Comparison of ENCODE assay signal across 23 cellular contexts in genomic region chr17:55162556-55162946, GRCh38.
"Had no signal": no experiment of that assay in that cellular context is flagged by ENCODE, and none has a peak within 500 bp of the region (broad histone marks: within the 10 kb centered on the region; RNA-seq: fewer than 3 reads in every experiment).

No MANE protein-coding gene starts in this region.

- H2AFZ ChIP-seq: hepatocyte, neural progenitor cell had no signal

- H3K4me3 Mint-ChIP-seq: activated CD4-positive, alpha-beta memory T cell treated with anti-CD3 and anti-CD28 coated beads, Interleukin-2, amount 10 ng/mL, durations not matched to agents 7 days and 5 days; activated CD4-positive, alpha-beta T cell treated with anti-CD3 and anti-CD28 coated beads, Interleukin-2, amount 10 ng/mL, durations not matched to agents 24 days and 14 days; activated T-helper 1 cell treated with anti-CD3 and anti-CD28 coated beads, Interleukin-12 subunit alpha, Interleukin-12 subunit beta, Interleukin-2, Interleukin-4 antibody, amounts not matched to agents 30 ng/mL and 10 ng/mL and 1 ng/mL, durations not matched to agents 14 hours and 24 hours and 36 hours; naive thymus-derived CD4-positive, alpha-beta T cell; neural progenitor cell; stimulated activated naive CD8-positive, alpha-beta T cell treated with anti-CD3 and anti-CD28 coated beads, Interleukin-15, Interleukin-2, amounts not matched to agents 100 ng/mL and 50 ng/mL, for 24 hours; T-helper 17 cell had no signal

- H3K79me2 ChIP-seq: hepatocyte had no signal

- H3K27ac Mint-ChIP-seq: activated CD4-positive, alpha-beta memory T cell treated with anti-CD3 and anti-CD28 coated beads, Interleukin-2, amount 10 ng/mL, durations not matched to agents 7 days and 5 days; activated CD4-positive, alpha-beta T cell treated with anti-CD3 and anti-CD28 coated beads, Interleukin-2, amount 10 ng/mL, durations not matched to agents 24 days and 14 days; activated naive CD4-positive, alpha-beta T cell treated with anti-CD3 and anti-CD28 coated beads, Interleukin-2, amount 50 U/mL, for 72 hours; activated T-helper 1 cell treated with anti-CD3 and anti-CD28 coated beads, Interleukin-12 subunit alpha, Interleukin-12 subunit beta, Interleukin-2, Interleukin-4 antibody, amounts not matched to agents 30 ng/mL and 10 ng/mL and 1 ng/mL, durations not matched to agents 14 hours and 24 hours and 36 hours; naive thymus-derived CD4-positive, alpha-beta T cell; neural progenitor cell; progenitor cell of endocrine pancreas; stimulated activated naive CD8-positive, alpha-beta T cell treated with anti-CD3 and anti-CD28 coated beads, Interleukin-15, Interleukin-2, amounts not matched to agents 100 ng/mL and 50 ng/mL, for 24 hours; T-helper 17 cell had no signal

- H3K4me1 ChIP-seq: left lung, neural progenitor cell, sigmoid colon had no signal

- H3K4me1 Mint-ChIP-seq: activated CD4-positive, alpha-beta T cell treated with anti-CD3 and anti-CD28 coated beads, Interleukin-2, amount 10 ng/mL, durations not matched to agents 24 days and 14 days; naive thymus-derived CD4-positive, alpha-beta T cell; neural progenitor cell had no signal

- H3K4me2 ChIP-seq: hepatocyte, neural progenitor cell had no signal

- H3K4me3 ChIP-seq: hepatocyte, left lung, lung, neural progenitor cell, sigmoid colon, thyroid gland had no signal

- H3K27me3 Mint-ChIP-seq: activated CD4-positive, alpha-beta memory T cell treated with anti-CD3 and anti-CD28 coated beads, Interleukin-2, amount 10 ng/mL, durations not matched to agents 7 days and 5 days; activated CD4-positive, alpha-beta T cell treated with anti-CD3 and anti-CD28 coated beads, Interleukin-2, amount 10 ng/mL, durations not matched to agents 24 days and 14 days; naive thymus-derived CD4-positive, alpha-beta T cell; progenitor cell of endocrine pancreas; stimulated activated naive CD8-positive, alpha-beta T cell treated with anti-CD3 and anti-CD28 coated beads, Interleukin-15, Interleukin-2, amounts not matched to agents 100 ng/mL and 50 ng/mL, for 24 hours; T-helper 17 cell had no signal

- ATAC-seq: left lung; naive thymus-derived CD4-positive, alpha-beta T cell; T-helper 17 cell had no signal

- H3K9me3 ChIP-seq: left lung, sigmoid colon, thyroid gland had no signal

- H3K9me3 Mint-ChIP-seq: activated CD4-positive, alpha-beta memory T cell treated with anti-CD3 and anti-CD28 coated beads, Interleukin-2, amount 10 ng/mL, durations not matched to agents 7 days and 5 days; activated CD4-positive, alpha-beta T cell treated with anti-CD3 and anti-CD28 coated beads, Interleukin-2, amount 10 ng/mL, durations not matched to agents 24 days and 14 days; activated naive CD4-positive, alpha-beta T cell treated with anti-CD3 and anti-CD28 coated beads, Interleukin-2, amount 50 U/mL, for 72 hours; activated T-helper 1 cell treated with anti-CD3 and anti-CD28 coated beads, Interleukin-12 subunit alpha, Interleukin-12 subunit beta, Interleukin-2, Interleukin-4 antibody, amounts not matched to agents 30 ng/mL and 10 ng/mL and 1 ng/mL, durations not matched to agents 14 hours and 24 hours and 36 hours; naive thymus-derived CD4-positive, alpha-beta T cell; neural progenitor cell; stimulated activated naive CD8-positive, alpha-beta T cell treated with anti-CD3 and anti-CD28 coated beads, Interleukin-15, Interleukin-2, amounts not matched to agents 100 ng/mL and 50 ng/mL, for 24 hours had no signal

- H3K9ac ChIP-seq: neural progenitor cell had no signal

- DNase-seq: activated CD4-positive, alpha-beta memory T cell treated with anti-CD3 and anti-CD28 coated beads, Interleukin-2, amount 10 ng/mL, durations not matched to agents 7 days and 5 days; activated CD4-positive, alpha-beta T cell treated with anti-CD3 and anti-CD28 coated beads, Interleukin-2, amount 10 ng/mL, durations not matched to agents 24 days and 14 days; aorta; central memory CD4-positive, alpha-beta T cell; effector CD8-positive, alpha-beta T cell; glutamatergic neuron; immature natural killer cell; left lung; naive thymus-derived CD4-positive, alpha-beta T cell; retina; sigmoid colon; stimulated activated CD4-positive, alpha-beta T cell treated with anti-CD3 and anti-CD28 coated beads, Interleukin-4, amount 100 ng/mL, for 4 hours; substantia nigra; T-helper 17 cell; thyroid gland had no signal

- H3K27me3 ChIP-seq: brain microvascular endothelial cell, hepatocyte, left lung, neural progenitor cell, sigmoid colon, thyroid gland had no signal

- H3K27ac ChIP-seq: brain microvascular endothelial cell, hepatocyte, left lung, neural progenitor cell, sigmoid colon had no signal

- H3K36me3 ChIP-seq: brain microvascular endothelial cell, left lung, neural progenitor cell, thyroid gland had no signal
